ENCODE assay signal across 1 cellular context in the genomic region with DNA sequence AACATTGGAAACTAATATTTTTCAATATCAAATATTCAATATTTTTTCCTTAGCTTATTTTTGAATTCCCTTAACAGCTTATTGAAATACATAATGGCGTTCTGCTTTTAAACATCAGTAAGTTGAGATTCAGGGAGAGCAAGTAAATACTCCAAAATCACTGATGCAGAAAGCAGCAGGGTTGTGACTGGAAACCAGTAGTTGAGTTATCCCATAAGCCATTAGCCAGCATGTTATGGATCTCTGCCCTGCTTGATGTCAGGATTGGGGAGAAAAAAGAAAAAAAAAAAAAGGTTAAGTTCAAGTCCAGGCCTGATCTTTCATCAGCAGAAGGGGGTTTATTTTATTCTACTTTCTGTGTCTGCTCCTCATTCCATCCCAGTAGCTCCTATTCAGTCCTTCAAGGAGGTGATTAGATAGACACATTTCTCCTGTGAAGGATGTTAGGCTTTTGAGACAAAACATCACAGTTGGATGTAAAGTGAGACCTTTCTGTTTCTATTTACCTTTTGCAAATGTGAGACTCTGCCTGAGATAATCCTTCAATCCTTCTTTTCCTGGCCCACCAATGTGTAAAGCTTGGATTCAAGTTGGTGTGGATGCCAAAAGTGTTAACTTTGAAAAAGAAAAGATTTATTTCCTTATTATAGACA.
A peak's percentile ranks its signal among the peaks of the same experiment; 100 is the strongest.
TF ChIP-seq lines count a peak whose summit lies in the region.

No MANE protein-coding gene starts in this region.

TF ChIP-seq in GM23338, 12 proteins besides CTCF, POLR2A, EP300 and RAD21:
- TF ChIP-seq, protein P1, sequence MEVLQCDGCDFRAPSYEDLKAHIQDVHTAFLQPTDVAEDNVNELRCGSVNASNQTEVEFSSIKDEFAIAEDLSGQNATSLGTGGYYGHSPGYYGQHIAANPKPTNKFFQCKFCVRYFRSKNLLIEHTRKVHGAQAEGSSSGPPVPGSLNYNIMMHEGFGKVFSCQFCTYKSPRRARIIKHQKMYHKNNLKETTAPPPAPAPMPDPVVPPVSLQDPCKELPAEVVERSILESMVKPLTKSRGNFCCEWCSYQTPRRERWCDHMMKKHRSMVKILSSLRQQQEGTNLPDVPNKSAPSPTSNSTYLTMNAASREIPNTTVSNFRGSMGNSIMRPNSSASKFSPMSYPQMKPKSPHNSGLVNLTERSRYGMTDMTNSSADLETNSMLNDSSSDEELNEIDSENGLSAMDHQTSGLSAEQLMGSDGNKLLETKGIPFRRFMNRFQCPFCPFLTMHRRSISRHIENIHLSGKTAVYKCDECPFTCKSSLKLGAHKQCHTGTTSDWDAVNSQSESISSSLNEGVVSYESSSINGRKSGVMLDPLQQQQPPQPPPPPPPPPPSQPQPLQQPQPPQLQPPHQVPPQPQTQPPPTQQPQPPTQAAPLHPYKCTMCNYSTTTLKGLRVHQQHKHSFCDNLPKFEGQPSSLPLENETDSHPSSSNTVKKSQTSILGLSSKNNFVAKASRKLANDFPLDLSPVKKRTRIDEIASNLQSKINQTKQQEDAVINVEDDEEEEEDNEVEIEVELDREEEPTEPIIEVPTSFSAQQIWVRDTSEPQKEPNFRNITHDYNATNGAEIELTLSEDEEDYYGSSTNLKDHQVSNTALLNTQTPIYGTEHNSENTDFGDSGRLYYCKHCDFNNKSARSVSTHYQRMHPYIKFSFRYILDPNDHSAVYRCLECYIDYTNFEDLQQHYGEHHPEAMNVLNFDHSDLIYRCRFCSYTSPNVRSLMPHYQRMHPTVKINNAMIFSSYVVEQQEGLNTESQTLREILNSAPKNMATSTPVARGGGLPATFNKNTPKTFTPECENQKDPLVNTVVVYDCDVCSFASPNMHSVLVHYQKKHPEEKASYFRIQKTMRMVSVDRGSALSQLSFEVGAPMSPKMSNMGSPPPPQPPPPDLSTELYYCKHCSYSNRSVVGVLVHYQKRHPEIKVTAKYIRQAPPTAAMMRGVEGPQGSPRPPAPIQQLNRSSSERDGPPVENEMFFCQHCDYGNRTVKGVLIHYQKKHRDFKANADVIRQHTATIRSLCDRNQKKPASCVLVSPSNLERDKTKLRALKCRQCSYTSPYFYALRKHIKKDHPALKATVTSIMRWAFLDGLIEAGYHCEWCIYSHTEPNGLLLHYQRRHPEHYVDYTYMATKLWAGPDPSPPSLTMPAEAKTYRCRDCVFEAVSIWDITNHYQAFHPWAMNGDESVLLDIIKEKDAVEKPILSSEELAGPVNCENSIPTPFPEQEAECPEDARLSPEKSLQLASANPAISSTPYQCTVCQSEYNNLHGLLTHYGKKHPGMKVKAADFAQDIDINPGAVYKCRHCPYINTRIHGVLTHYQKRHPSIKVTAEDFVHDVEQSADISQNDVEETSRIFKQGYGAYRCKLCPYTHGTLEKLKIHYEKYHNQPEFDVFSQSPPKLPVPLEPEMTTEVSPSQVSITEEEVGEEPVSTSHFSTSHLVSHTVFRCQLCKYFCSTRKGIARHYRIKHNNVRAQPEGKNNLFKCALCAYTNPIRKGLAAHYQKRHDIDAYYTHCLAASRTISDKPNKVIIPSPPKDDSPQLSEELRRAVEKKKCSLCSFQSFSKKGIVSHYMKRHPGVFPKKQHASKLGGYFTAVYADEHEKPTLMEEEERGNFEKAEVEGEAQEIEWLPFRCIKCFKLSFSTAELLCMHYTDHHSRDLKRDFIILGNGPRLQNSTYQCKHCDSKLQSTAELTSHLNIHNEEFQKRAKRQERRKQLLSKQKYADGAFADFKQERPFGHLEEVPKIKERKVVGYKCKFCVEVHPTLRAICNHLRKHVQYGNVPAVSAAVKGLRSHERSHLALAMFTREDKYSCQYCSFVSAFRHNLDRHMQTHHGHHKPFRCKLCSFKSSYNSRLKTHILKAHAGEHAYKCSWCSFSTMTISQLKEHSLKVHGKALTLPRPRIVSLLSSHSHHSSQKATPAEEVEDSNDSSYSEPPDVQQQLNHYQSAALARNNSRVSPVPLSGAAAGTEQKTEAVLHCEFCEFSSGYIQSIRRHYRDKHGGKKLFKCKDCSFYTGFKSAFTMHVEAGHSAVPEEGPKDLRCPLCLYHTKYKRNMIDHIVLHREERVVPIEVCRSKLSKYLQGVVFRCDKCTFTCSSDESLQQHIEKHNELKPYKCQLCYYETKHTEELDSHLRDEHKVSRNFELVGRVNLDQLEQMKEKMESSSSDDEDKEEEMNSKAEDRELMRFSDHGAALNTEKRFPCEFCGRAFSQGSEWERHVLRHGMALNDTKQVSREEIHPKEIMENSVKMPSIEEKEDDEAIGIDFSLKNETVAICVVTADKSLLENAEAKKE (CRISPR knock-in tag; IDR thresholded peaks at IDR 0.05), result peak; percentile 97
- TF ChIP-seq NANOG (IDR thresholded peaks at IDR 0.05; ENCODE audit: borderline replicate concordance) (no peak), ZNF331 (CRISPR knock-in tag; IDR thresholded peaks at IDR 0.05; ENCODE audit: low read depth) (no peak), ZNF114 (CRISPR knock-in tag; IDR thresholded peaks at IDR 0.05) (no peak), STAT1 (IDR thresholded peaks at IDR 0.05; ENCODE audit: unreplicated experiment) (no peak), JUNB (IDR thresholded peaks at IDR 0.05; ENCODE audit: unreplicated experiment) (no peak), EZH2phosphoT487 (IDR thresholded peaks at IDR 0.05; ENCODE audit: unreplicated experiment) (no peak)
